17 cellular contexts compared by ENCODE assay signal in genomic region chr1:2610036-2610720, GRCh38. TPM values are rescaled to one million over a fixed set of nuclear protein-coding genes. Genes with fewer than 3 reads are reported as not detected.
DNase-seq lines count a peak whose midpoint lies in the region; ATAC-seq, FAIRE-seq and TF ChIP-seq lines count a peak whose summit lies in the region.
"Had no signal": no experiment of that assay in that cellular context is flagged by ENCODE, and none has a peak within 500 bp of the region (broad histone marks: within the 10 kb centered on the region; RNA-seq: fewer than 3 reads in every experiment).

No MANE protein-coding gene starts in this region.

- intact Hi-C loops in Right ventricle myocardium inferior (cut with DNase I) (no loop called here), K562 (cut with micrococcal nuclease) (no loop called here)

- 11% methylated on average over 14 of the region's 14 CpGs for WGBS in K562 (ENCODE audit: insufficient coverage, low coverage, missing lambda C conversion rate)

- H3K27me3 ChIP-seq in right atrium auricular region (no peaks in the 10 kb centered on the region), K562 (ENCODE audit: control insufficient read depth in 2 of 2, insufficient read depth in 2 of 2, low read length in 2 of 2) (peaks cover 5 to 38% of the 10 kb centered on the region in 2 experiments; a peak in 4 of 5 replicates)

- peaks cover 0 to 18% of the 10 kb centered on the region in 2 donors for H3K9me3 ChIP-seq in right atrium auricular region
- no peaks in the 10 kb centered on the region; the same call in 1 of the 2 replicates for H3K9me3 ChIP-seq in K562 (replicated peaks; ENCODE audit: control insufficient read depth, insufficient read depth, low read depth, low read length)
- H3K9me3 ChIP-seq: adrenal gland had no signal

- no peak for FAIRE-seq in K562 (lab: Jason Lieb, UNC)

- TF ChIP-seq EP300 in K562 (IDR thresholded peaks at IDR 0.05; ENCODE audit: low read length): no peak

- CTCF ChIA-PET in K562 (lab: Yijun Ruan, JAX; ENCODE audit: low intra/inter-chr PET ratio): no interaction called here

- H3K4me2 ChIP-seq in K562 (ENCODE audit: insufficient read depth, low read length): no peak overlapping the region

- H3K79me2 ChIP-seq in K562 (ENCODE audit: control insufficient read depth, insufficient read depth, low read length): no peaks in the 10 kb centered on the region

- in situ Hi-C loops in K562 (cut with MboI): no loop called here

- H3K36me3 ChIP-seq in right atrium auricular region (no peaks in the 10 kb centered on the region), K562 (ENCODE audit: control insufficient read depth, insufficient read depth, low read length) (no peaks in the 10 kb centered on the region)
- H3K36me3 ChIP-seq: adrenal gland, uterus had no signal

- POLR2A ChIA-PET in K562 (lab: Yijun Ruan, JAX): interaction anchor here (0.6 to 1.9 kb wide), 3 partner anchors 16 to 233 kb away, joined by 3 to 9 read pairs (median 3); partner anchors contain the start of gene PRXL2B

- TF ChIP-seq CTCF in right atrium auricular region (IDR thresholded peaks at IDR 0.05) (no peak), K562 (IDR thresholded peaks at IDR 0.05 in 2 of 3, conservative IDR thresholded peaks at IDR 0.05 in 1 of 3; ENCODE audit: insufficient read depth in 2 of 3, low read depth in 1 of 3, low read length in 3 of 3) (no peak), GM10266 (IDR thresholded peaks at IDR 0.05; ENCODE audit: control insufficient read depth, insufficient read depth, low read depth, missing control alignments) (no peak)

- DNase-seq in Right ventricle myocardium inferior (ENCODE audit: missing footprints): peak; percentile 51
- DNase-seq in right atrium auricular region (ENCODE audit: low spot score): no peak
- no peak for DNase-seq in K562 (ENCODE audit: extremely low read depth in 1 of 4, low spot score in 3 of 4)
- DNase-seq in mesenteric fat pad (ENCODE audit: low spot score): peak; percentile 81
- no peak for DNase-seq in SIG-M5 treated with dmso at 0.1 percent for 504 hours (lab: John Stamatoyannopoulos, UW; ENCODE audit: unreplicated experiment)
- DNase-seq in GM10266 (ENCODE audit: extremely low spot score): no peak
- DNase-seq: GF-D8; NCI-H1092; NK-92 treated with Interleukin-12 subunit alpha and Interleukin-12 subunit beta, amount 100 ng/mL, for 24 hours; stimulated activated naive CD8-positive, alpha-beta T cell treated with anti-CD3 and anti-CD28 coated beads, Interleukin-15, amount 100 ng/mL, for 72 hours; uterus had no signal

- no peaks in the 10 kb centered on the region; the same call in 1 of the 2 replicates for H4K20me1 ChIP-seq in K562 (replicated peaks; ENCODE audit: control insufficient read depth, insufficient read depth, low read length)

- H3K4me1 ChIP-seq in right atrium auricular region (peaks cover 0 to 8% of the 10 kb centered on the region in 2 donors), K562 (replicated peaks in 1 of 2; ENCODE audit: control insufficient read depth in 2 of 2, insufficient read depth in 2 of 2, low read length in 2 of 2) (peaks cover 0 to 46% of the 10 kb centered on the region in 2 experiments; a peak in 2 of 5 replicates)
- H3K4me1 ChIP-seq: adrenal gland, uterus had no signal

- no peaks in the 10 kb centered on the region for H3K9me1 ChIP-seq in K562 (ENCODE audit: control insufficient read depth, insufficient read depth, low read length)

- no peak overlapping the region for H2AFZ ChIP-seq in K562 (ENCODE audit: low read depth, low read length)

- H3K27ac ChIP-seq in right atrium auricular region (no peak overlapping the region), K562 (ENCODE audit: extremely low read depth, low read depth, low read length) (no peak overlapping the region)
- H3K27ac ChIP-seq: adrenal gland, RWPE1, uterus had no signal

- no peak overlapping the region for H3K9ac ChIP-seq in K562 (ENCODE audit: insufficient read depth in 1 of 2, low read depth in 2 of 2, low read length in 2 of 2)

- ATAC-seq in Right ventricle myocardium inferior: no peak
- no peak for ATAC-seq in K562
- ATAC-seq in HG02852 (IDR thresholded peaks at IDR 0.05; ENCODE audit: unreplicated experiment): no peak
- ATAC-seq in HG02840 (IDR thresholded peaks at IDR 0.05; ENCODE audit: low FRiP score, unreplicated experiment): no peak
- ATAC-seq: naive thymus-derived CD4-positive, alpha-beta T cell; stimulated activated naive CD8-positive, alpha-beta T cell treated with anti-CD3 and anti-CD28 coated beads, Interleukin-15, amount 100 ng/mL, for 72 hours had no signal

- H3K4me3 ChIP-seq in right atrium auricular region: no peak overlapping the region
- no peak overlapping the region for H3K4me3 ChIP-seq in K562
- H3K4me3 ChIP-seq: adrenal gland, uterus had no signal

- TF ChIP-seq POLR2A in K562 (conservative IDR thresholded peaks at IDR 0.05): no peak

- BruUV-seq in K562 (replicated peaks; lab: Mats Ljungman, UMichigan): no TSS peak

- TF ChIP-seq RAD21 in K562 (CRISPR knock-in tag; conservative IDR thresholded peaks at IDR 0.05 in 1 of 2, IDR thresholded peaks at IDR 0.05 in 1 of 2): no peak

TF ChIP-seq in K562, 482 proteins besides CTCF, POLR2A, EP300 and RAD21:
- TF ChIP-seq BRF1 (IDR thresholded peaks at IDR 0.05; ENCODE audit: borderline replicate concordance, extremely low read depth, insufficient read length) (no peak), BCOR (IDR thresholded peaks at IDR 0.05) (0 out of 2 replicates have a peak, but pooled peaks have one; percentile 29), ZNF121 (CRISPR knock-in tag; conservative IDR thresholded peaks at IDR 0.05) (peak; percentile 82)

RNA-seq across cellular contexts. Expression of gene MMEL1, which starts 22.6 kb away (rescaled TPM):
- 0.35 TPM for total RNA-seq in Right ventricle myocardium inferior
- not detected for total RNA-seq in right atrium auricular region
- total RNA-seq in K562 (2011; cell fraction: chromatin; rRNA removed; ENCODE audit: low replicate concordance): not detected in 2 replicates
- total RNA-seq in K562 (2011; cell fraction: nucleolus; rRNA removed): not detected in 2 replicates
- not detected in 2 replicates for total RNA-seq in K562 (2011; cell fraction: nucleoplasm; rRNA removed)
- total RNA-seq in K562 (2014; rRNA removed): not detected in 2 replicates
- total RNA-seq in K562 (2014; rRNA removed; fragmentation: Illumina TruSeq; extraction: Trizol): not detected in 2 replicates
- total RNA-seq in K562 (2015; rRNA removed; fragmentation: Illumina TruSeq; extraction: Trizol): not detected in 2 replicates
- not detected in 2 replicates for total RNA-seq in K562 (2021)
- polyA plus RNA-seq in K562 (2011; rRNA removed): not detected in 2 replicates
- not detected in 2 replicates for polyA plus RNA-seq in K562 (2011; cell fraction: cytosol; rRNA removed)
- polyA plus RNA-seq in K562 (2011; cell fraction: nucleus; rRNA removed): 0.11 and 0.18 TPM in 2 replicates
- polyA plus RNA-seq in K562 (2012): 0.11 TPM in 1 of 2 replicates, not detected in the other
- polyA plus RNA-seq in K562 (2014; fragmentation: Illumina TruSeq; extraction: Trizol): not detected in 2 replicates
- polyA plus RNA-seq in K562 (2014; fragmentation: Nextera tagmentation; extraction: Ambion mirVana): not detected
- polyA plus RNA-seq in K562 (2014; rRNA removed): not detected in 2 replicates
- not detected in 2 replicates for polyA minus RNA-seq in K562 (2011; rRNA and poly(A)+ RNA removed)
- polyA minus RNA-seq in K562 (2011; cell fraction: cytosol; rRNA and poly(A)+ RNA removed): not detected in 2 replicates
- polyA minus RNA-seq in K562 (2011; cell fraction: nucleus; rRNA and poly(A)+ RNA removed): not detected in 2 replicates
- 3.2 TPM for total RNA-seq in mesenteric fat pad
- total RNA-seq: activated B cell treated with CpG ODN at 0.5 μM for 24 hours had no signal

RNA-seq across cellular contexts. Expression of gene PRXL2B, which starts 23.6 kb away (rescaled TPM):
- total RNA-seq in Right ventricle myocardium inferior (12.2 TPM), right atrium auricular region (1 to 10 TPM; 6.4 to 6.8 TPM), K562 (2014; rRNA removed) (14.0 and 16.4 TPM in 2 replicates), K562 (2014; rRNA removed; fragmentation: Illumina TruSeq; extraction: Trizol) (3.3 and 4.1 TPM in 2 replicates), K562 (2015; rRNA removed; fragmentation: Illumina TruSeq; extraction: Trizol) (11.8 TPM in 2 replicates), K562 (2021) (25.3 and 28.1 TPM in 2 replicates), mesenteric fat pad (12.4 TPM)
- 4.0 and 14.5 TPM in 2 replicates for total RNA-seq in K562 (2011; cell fraction: chromatin; rRNA removed; ENCODE audit: low replicate concordance)
- total RNA-seq in K562 (2011; cell fraction: nucleolus; rRNA removed): 13.0 and 14.3 TPM in 2 replicates
- total RNA-seq in K562 (2011; cell fraction: nucleoplasm; rRNA removed): 5.5 and 8.1 TPM in 2 replicates
- polyA plus RNA-seq in K562 (2011; rRNA removed) (6.7 and 7.0 TPM in 2 replicates), K562 (2014; fragmentation: Illumina TruSeq; extraction: Trizol) (15.2 and 16.6 TPM in 2 replicates), K562 (2014; fragmentation: Nextera tagmentation; extraction: Ambion mirVana) (1 to 10 TPM in 1 of 2 experiments, under 1 TPM in 1; 0.99 to 1.7 TPM), K562 (2014; rRNA removed) (17.6 and 20.7 TPM in 2 replicates)
- polyA plus RNA-seq in K562 (2011; cell fraction: cytosol; rRNA removed): 9.9 and 25.7 TPM in 2 replicates
- polyA plus RNA-seq in K562 (2011; cell fraction: nucleus; rRNA removed): 20.2 and 28.6 TPM in 2 replicates
- 11.9 and 22.1 TPM in 2 replicates for polyA plus RNA-seq in K562 (2012)
- polyA minus RNA-seq in K562 (2011; rRNA and poly(A)+ RNA removed): 1.8 and 4.0 TPM in 2 replicates
- polyA minus RNA-seq in K562 (2011; cell fraction: cytosol; rRNA and poly(A)+ RNA removed): 3.9 and 7.0 TPM in 2 replicates
- polyA minus RNA-seq in K562 (2011; cell fraction: nucleus; rRNA and poly(A)+ RNA removed): 5.4 and 6.8 TPM in 2 replicates

RNA-seq across cellular contexts. Expression of gene TNFRSF14, which starts 54.0 kb away (rescaled TPM):
- total RNA-seq in Right ventricle myocardium inferior (15.7 TPM), right atrium auricular region (10 to 100 TPM in 1 of 2 donors, 1 to 10 TPM in 1; 9.2 to 14.5 TPM), K562 (2014; rRNA removed) (0.68 and 0.73 TPM in 2 replicates), K562 (2014; rRNA removed; fragmentation: Illumina TruSeq; extraction: Trizol) (0.11 and 0.16 TPM in 2 replicates), K562 (2015; rRNA removed; fragmentation: Illumina TruSeq; extraction: Trizol) (1.1 and 1.3 TPM in 2 replicates), K562 (2021) (1.8 and 2.1 TPM in 2 replicates), mesenteric fat pad (53.7 TPM)
- 2.5 and 7.5 TPM in 2 replicates for total RNA-seq in K562 (2011; cell fraction: chromatin; rRNA removed; ENCODE audit: low replicate concordance)
- total RNA-seq in K562 (2011; cell fraction: nucleolus; rRNA removed): 4.8 and 5.5 TPM in 2 replicates
- total RNA-seq in K562 (2011; cell fraction: nucleoplasm; rRNA removed): 3.3 and 3.4 TPM in 2 replicates
- polyA plus RNA-seq in K562 (2011; rRNA removed) (0.68 and 1.3 TPM in 2 replicates), K562 (2014; fragmentation: Illumina TruSeq; extraction: Trizol) (0.58 and 0.89 TPM in 2 replicates), K562 (2014; fragmentation: Nextera tagmentation; extraction: Ambion mirVana) (not detected), K562 (2014; rRNA removed) (1.6 and 2.3 TPM in 2 replicates)
- polyA plus RNA-seq in K562 (2011; cell fraction: cytosol; rRNA removed): 0.97 and 1.0 TPM in 2 replicates
- 11.2 and 14.0 TPM in 2 replicates for polyA plus RNA-seq in K562 (2011; cell fraction: nucleus; rRNA removed)
- polyA plus RNA-seq in K562 (2012): 3.3 and 11.5 TPM in 2 replicates
- 0.15 and 0.18 TPM in 2 replicates for polyA minus RNA-seq in K562 (2011; rRNA and poly(A)+ RNA removed)
- polyA minus RNA-seq in K562 (2011; cell fraction: cytosol; rRNA and poly(A)+ RNA removed): not detected in 2 replicates
- polyA minus RNA-seq in K562 (2011; cell fraction: nucleus; rRNA and poly(A)+ RNA removed): 1.6 and 2.0 TPM in 2 replicates

Comparison
In these comparisons a context has a peak if more than half of its experiments do, and no peak if none do; other contexts are left out.
1. DNase-seq: peak in Right ventricle myocardium inferior (single experiment) and mesenteric fat pad (single experiment); none in right atrium auricular region (single experiment), K562 (0 of 4), SIG-M5 treated with dmso at 0.1 percent for 504 hours (single experiment) and GM10266 (single experiment).